In genomic region chr19:35585844-35586243, GRCh38 we compare ENCODE assay signal across 1 cellular context.
TF ChIP-seq lines count a peak whose summit lies in the region.

Gene PMIS2, plus strand, starts transcription at chr19:35586173. Its CDS starts 87 bp downstream, at chr19:35586260.

TF ChIP-seq in IMR-90, 13 proteins besides CTCF, POLR2A, EP300 and RAD21:
- TF ChIP-seq ELK1 (IDR thresholded peaks at IDR 0.05; ENCODE audit: borderline replicate concordance, low read depth, low read length) (no peak), CEBPB (IDR thresholded peaks at IDR 0.05; ENCODE audit: low read depth, low read length) (no peak), RFX5 (IDR thresholded peaks at IDR 0.05; ENCODE audit: low read depth, low read length) (no peak), NFE2L2 (IDR thresholded peaks at IDR 0.05; ENCODE audit: low read depth, low read length) (no peak), BHLHE40 (IDR thresholded peaks at IDR 0.05; ENCODE audit: low read depth, low read length) (no peak), CHD1 (IDR thresholded peaks at IDR 0.05; ENCODE audit: low read depth, low read length) (no peak)
TF ChIP-seq in IMR-90: peak in this region for 0.
